25 cellular contexts compared by ENCODE assay signal in genomic region chr22:19798825-19799224, GRCh38. TPM values are rescaled to one million over a fixed set of nuclear protein-coding genes. Genes with fewer than 3 reads are reported as not detected.
DNase-seq lines count a peak whose midpoint lies in the region; ATAC-seq and TF ChIP-seq lines count a peak whose summit lies in the region.
"Had no signal": no experiment of that assay in that cellular context is flagged by ENCODE, and none has a peak within 500 bp of the region (broad histone marks: within the 10 kb centered on the region; RNA-seq: fewer than 3 reads in every experiment).

No MANE protein-coding gene starts in this region.

- H3K4me2 ChIP-seq in hepatocyte, result no peak overlapping the region
- peak overlapping the region; percentile 5 for H3K4me2 ChIP-seq in skeletal muscle satellite cell (ENCODE audit: low read length)

- H3K9me3 Mint-ChIP-seq in activated CD4-positive, alpha-beta T cell treated with anti-CD3 and anti-CD28 coated beads, Interleukin-2, amount 10 ng/mL, durations not matched to agents 7 days and 5 days, result no peaks in the 10 kb centered on the region
- H3K9me3 Mint-ChIP-seq: activated CD4-positive, alpha-beta T cell treated with anti-CD3 and anti-CD28 coated beads, Interleukin-2, amount 10 ng/mL, durations not matched to agents 24 days and 14 days; activated naive CD4-positive, alpha-beta T cell treated with anti-CD3 and anti-CD28 coated beads, Interleukin-2, amount 10 ng/mL, durations not matched to agents 7 days and 5 days; activated T-cell treated with anti-CD3 and anti-CD28 coated beads, Interleukin-2, amount 50 U/mL, for 72 hours; endodermal cell had no signal

- no peak overlapping the region for H3K9ac ChIP-seq in skeletal muscle satellite cell (ENCODE audit: low read depth, low read length)

- no peaks in the 10 kb centered on the region for H3K36me3 Mint-ChIP-seq in activated CD4-positive, alpha-beta T cell treated with anti-CD3 and anti-CD28 coated beads, Interleukin-2, amount 10 ng/mL, durations not matched to agents 7 days and 5 days (ENCODE audit: low read depth)
- H3K36me3 Mint-ChIP-seq: activated CD8-positive, alpha-beta memory T cell treated with anti-CD3 and anti-CD28 coated beads, Interleukin-2, amount 10 ng/mL, durations not matched to agents 7 days and 5 days; activated naive CD4-positive, alpha-beta T cell treated with anti-CD3 and anti-CD28 coated beads, Interleukin-2, amount 10 ng/mL, durations not matched to agents 7 days and 5 days had no signal

- H3K27me3 Mint-ChIP-seq in activated CD4-positive, alpha-beta T cell treated with anti-CD3 and anti-CD28 coated beads, Interleukin-2, amount 10 ng/mL, durations not matched to agents 7 days and 5 days, result no peaks in the 10 kb centered on the region
- H3K27me3 Mint-ChIP-seq: activated CD4-positive, alpha-beta T cell treated with anti-CD3 and anti-CD28 coated beads, Interleukin-2, amount 10 ng/mL, durations not matched to agents 24 days and 14 days; activated CD8-positive, alpha-beta memory T cell treated with anti-CD3 and anti-CD28 coated beads, Interleukin-2, amount 10 ng/mL, durations not matched to agents 7 days and 5 days; activated naive CD4-positive, alpha-beta T cell treated with anti-CD3 and anti-CD28 coated beads, Interleukin-2, amount 10 ng/mL, durations not matched to agents 7 days and 5 days; memory B cell; stimulated activated memory B cell treated with anti-CD40 and anti-IgM and Interleukin-4, amounts not matched to agents 10 μg/mL and 1 μg/mL and 100 μg/mL, for 72 hours had no signal

- no peak for DNase-seq in BJ (ENCODE audit: low read depth)
- no peak for DNase-seq in Panc1 (ENCODE audit: low read depth, low spot score)
- no peak for DNase-seq in hepatocyte (ENCODE audit: low spot score)
- DNase-seq in stimulated activated CD4-positive, alpha-beta T cell treated with anti-CD3 and anti-CD28 coated beads, Interleukin-2, amount 100 ng/mL, for 24 hours, result no peak
- DNase-seq in activated CD4-positive, alpha-beta T cell treated with anti-CD3 and anti-CD28 coated beads, Interleukin-2, amount 10 ng/mL, durations not matched to agents 7 days and 5 days, result no peak
- DNase-seq: activated CD4-positive, alpha-beta T cell treated with anti-CD3 and anti-CD28 coated beads, Interleukin-2, amount 10 ng/mL, durations not matched to agents 24 days and 14 days; activated CD8-positive, alpha-beta memory T cell treated with anti-CD3 and anti-CD28 coated beads, Interleukin-2, amount 10 ng/mL, durations not matched to agents 7 days and 5 days; activated naive CD4-positive, alpha-beta T cell treated with anti-CD3 and anti-CD28 coated beads, Interleukin-2, amount 10 ng/mL, durations not matched to agents 7 days and 5 days; activated T-cell treated with anti-CD3 and anti-CD28 coated beads, Interleukin-2, amount 50 U/mL, for 72 hours; cortex of kidney; DMS79; endodermal cell; Kasumi-1; NCI-H2171; Peyer's patch; spleen; stimulated activated CD4-positive, alpha-beta T cell treated with anti-CD3 and anti-CD28 coated beads, Interleukin-4, amount 100 ng/mL, for 1 hour; testis had no signal

- no peak overlapping the region for H3K4me3 ChIP-seq in BJ (ENCODE audit: low read depth, low read length)
- H3K4me3 ChIP-seq in Panc1 (ENCODE audit: low read depth in 2 of 2, low read length in 2 of 2), result no peak overlapping the region
- no peak overlapping the region for H3K4me3 ChIP-seq in hepatocyte
- no peak overlapping the region for H3K4me3 ChIP-seq in skeletal muscle satellite cell (ENCODE audit: low read length)
- H3K4me3 ChIP-seq: esophagus muscularis mucosa, Peyer's patch, spleen, testis had no signal

- ATAC-seq in Panc1 (peak; percentile 44), HG02571 (IDR thresholded peaks at IDR 0.05; ENCODE audit: unreplicated experiment) (no peak)
- ATAC-seq: activated CD8-positive, alpha-beta memory T cell treated with anti-CD3 and anti-CD28 coated beads, Interleukin-2, amount 10 ng/mL, durations not matched to agents 7 days and 5 days; activated T-cell treated with anti-CD3 and anti-CD28 coated beads, Interleukin-2, amount 50 U/mL, for 72 hours; stimulated activated memory B cell treated with anti-CD40 and anti-IgM and Interleukin-4, amounts not matched to agents 10 μg/mL and 1 μg/mL and 100 μg/mL, for 72 hours had no signal

- H3K4me1 ChIP-seq in Panc1 (ENCODE audit: control insufficient read depth, insufficient read depth, low read length) (no peaks in the 10 kb centered on the region; the same call in 1 of the 2 replicates), hepatocyte (ENCODE audit: insufficient read depth) (peaks cover 17% of the 10 kb centered on the region), skeletal muscle satellite cell (ENCODE audit: control insufficient read depth, insufficient read depth, low read length) (peaks cover 30% of the 10 kb centered on the region)
- H3K4me1 ChIP-seq: Peyer's patch, spleen, testis had no signal

- CTCF ChIA-PET in BJ (lab: Yijun Ruan, JAX), result interaction anchor here (0.8 to 3.6 kb wide), 6 partner anchors 9 to 64 kb away, joined by 3 to 13 read pairs (median 3); no protein-coding TSS in a partner anchor
- CTCF ChIA-PET in Panc1 (lab: Charles Lee), result no interaction called here
- CTCF ChIA-PET in activated CD4-positive, alpha-beta T cell treated with anti-CD3 and anti-CD28 coated beads, Interleukin-2, amount 10 ng/mL, durations not matched to agents 7 days and 5 days (lab: Charles Lee), result no interaction called here

- H3K79me2 ChIP-seq in hepatocyte, result no peaks in the 10 kb centered on the region

- H3K9me3 ChIP-seq in Panc1 (ENCODE audit: control insufficient read depth, insufficient read depth, low read depth, low read length) (no peaks in the 10 kb centered on the region), hepatocyte (ENCODE audit: low read depth) (no peaks in the 10 kb centered on the region), skeletal muscle satellite cell (replicated peaks; ENCODE audit: low read length) (no peaks in the 10 kb centered on the region)
- H3K9me3 ChIP-seq: esophagus muscularis mucosa, Peyer's patch, testis had no signal

- H3K27ac Mint-ChIP-seq in activated CD4-positive, alpha-beta T cell treated with anti-CD3 and anti-CD28 coated beads, Interleukin-2, amount 10 ng/mL, durations not matched to agents 7 days and 5 days, result no peak overlapping the region
- H3K27ac Mint-ChIP-seq: activated CD4-positive, alpha-beta T cell treated with anti-CD3 and anti-CD28 coated beads, Interleukin-2, amount 10 ng/mL, durations not matched to agents 24 days and 14 days; activated CD8-positive, alpha-beta memory T cell treated with anti-CD3 and anti-CD28 coated beads, Interleukin-2, amount 10 ng/mL, durations not matched to agents 7 days and 5 days; activated naive CD4-positive, alpha-beta T cell treated with anti-CD3 and anti-CD28 coated beads, Interleukin-2, amount 10 ng/mL, durations not matched to agents 7 days and 5 days; activated T-cell treated with anti-CD3 and anti-CD28 coated beads, Interleukin-2, amount 50 U/mL, for 72 hours; endodermal cell; memory B cell; stimulated activated memory B cell treated with anti-CD40 and anti-IgM and Interleukin-4, amounts not matched to agents 10 μg/mL and 1 μg/mL and 100 μg/mL, for 72 hours had no signal

- H3K4me3 Mint-ChIP-seq in activated CD4-positive, alpha-beta T cell treated with anti-CD3 and anti-CD28 coated beads, Interleukin-2, amount 10 ng/mL, durations not matched to agents 7 days and 5 days, result no peak overlapping the region
- H3K4me3 Mint-ChIP-seq: activated CD4-positive, alpha-beta T cell treated with anti-CD3 and anti-CD28 coated beads, Interleukin-2, amount 10 ng/mL, durations not matched to agents 24 days and 14 days; activated CD8-positive, alpha-beta memory T cell treated with anti-CD3 and anti-CD28 coated beads, Interleukin-2, amount 10 ng/mL, durations not matched to agents 7 days and 5 days; activated naive CD4-positive, alpha-beta T cell treated with anti-CD3 and anti-CD28 coated beads, Interleukin-2, amount 10 ng/mL, durations not matched to agents 7 days and 5 days; activated T-cell treated with anti-CD3 and anti-CD28 coated beads, Interleukin-2, amount 50 U/mL, for 72 hours; endodermal cell; memory B cell; stimulated activated memory B cell treated with anti-CD40 and anti-IgM and Interleukin-4, amounts not matched to agents 10 μg/mL and 1 μg/mL and 100 μg/mL, for 72 hours had no signal

- H3K27ac ChIP-seq in Panc1 (ENCODE audit: low read length) (no peak overlapping the region), hepatocyte (peak overlapping the region; percentile 31)
- H3K27ac ChIP-seq: esophagus muscularis mucosa, Peyer's patch, spleen, testis had no signal

- in situ Hi-C loops in Panc1 (cut with HindIII; ENCODE audit: low pct_unique_long_range_greater_than_20kb, low sequenced_read_pairs), result no loop called here

- no peaks in the 10 kb centered on the region for H4K20me1 ChIP-seq in hepatocyte (ENCODE audit: insufficient read depth, poor library complexity, severe bottlenecking)

- 0 out of 2 replicates have a peak, but pooled peaks cover 1% of the 10 kb centered on the region for H3K36me3 ChIP-seq in BJ (ENCODE audit: control insufficient read depth, insufficient read depth, low read length)
- H3K36me3 ChIP-seq in Panc1 (ENCODE audit: control insufficient read depth, insufficient read depth, low read length), result no peaks in the 10 kb centered on the region
- H3K36me3 ChIP-seq in hepatocyte (replicated peaks; ENCODE audit: insufficient read depth, low read depth), result no peaks in the 10 kb centered on the region
- peaks cover 2% of the 10 kb centered on the region for H3K36me3 ChIP-seq in skeletal muscle satellite cell (ENCODE audit: insufficient read depth, low read length)
- H3K36me3 ChIP-seq: Peyer's patch had no signal

- POLR2A ChIA-PET in BJ (lab: Charles Lee) (interaction anchor here (0.6 kb wide), 1 partner anchor 56 kb away, joined by 3 read pairs; the partner anchor contains the start of genes GNB1L and RTL10), Panc1 (lab: Charles Lee) (no interaction called here)
- POLR2A ChIA-PET in activated CD4-positive, alpha-beta T cell treated with anti-CD3 and anti-CD28 coated beads, Interleukin-2, amount 10 ng/mL, durations not matched to agents 7 days and 5 days (lab: Charles Lee), result no interaction called here

- 81% methylated on average over 8 of the region's 8 CpGs for WGBS in hepatocyte (ENCODE audit: low lambda C conversion rate, missing lambda C conversion rate)

- BruUV-seq in Panc1 (replicated peaks; lab: Mats Ljungman, UMichigan), result no TSS peak

- 0 out of 2 replicates have a peak, but pooled peaks have one; percentile 16 for TF ChIP-seq CTCF in BJ (IDR thresholded peaks at IDR 0.05; ENCODE audit: insufficient read depth, low read depth, low read length)
- TF ChIP-seq CTCF in Panc1 (IDR thresholded peaks at IDR 0.05), result no peak
- TF ChIP-seq CTCF in hepatocyte (IDR thresholded peaks at IDR 0.05; ENCODE audit: poor library complexity), result no peak

- H2AFZ ChIP-seq in hepatocyte, result no peak overlapping the region

- H3K27me3 ChIP-seq in BJ (ENCODE audit: control insufficient read depth, insufficient read depth, low read length) (no peaks in the 10 kb centered on the region), Panc1 (ENCODE audit: control insufficient read depth, insufficient read depth, low read length) (no peaks in the 10 kb centered on the region), hepatocyte (no peaks in the 10 kb centered on the region), skeletal muscle satellite cell (ENCODE audit: control insufficient read depth, insufficient read depth, low read length) (no peaks in the 10 kb centered on the region)
- H3K27me3 ChIP-seq: esophagus muscularis mucosa, Peyer's patch, spleen, testis had no signal

- H3K4me1 Mint-ChIP-seq in activated CD4-positive, alpha-beta T cell treated with anti-CD3 and anti-CD28 coated beads, Interleukin-2, amount 10 ng/mL, durations not matched to agents 7 days and 5 days, result no peaks in the 10 kb centered on the region
- H3K4me1 Mint-ChIP-seq: activated CD4-positive, alpha-beta T cell treated with anti-CD3 and anti-CD28 coated beads, Interleukin-2, amount 10 ng/mL, durations not matched to agents 24 days and 14 days; activated CD8-positive, alpha-beta memory T cell treated with anti-CD3 and anti-CD28 coated beads, Interleukin-2, amount 10 ng/mL, durations not matched to agents 7 days and 5 days; endodermal cell; memory B cell; stimulated activated memory B cell treated with anti-CD40 and anti-IgM and Interleukin-4, amounts not matched to agents 10 μg/mL and 1 μg/mL and 100 μg/mL, for 72 hours had no signal

- intact Hi-C loops in Panc1 (cut with micrococcal nuclease; ENCODE audit: unreplicated experiment), result no loop called here

- no peaks in the 10 kb centered on the region for H3K9me2 ChIP-seq in hepatocyte (replicated peaks; ENCODE audit: insufficient read depth)

RNA-seq across cellular contexts. Expression of gene TBX1, which starts 38.2 kb away (rescaled TPM):
- not detected in 2 replicates for polyA plus RNA-seq in BJ (2011; rRNA removed)
- not detected in 2 replicates for polyA minus RNA-seq in BJ (2011; rRNA and poly(A)+ RNA removed)
- 91.7 TPM for total RNA-seq in Panc1 (2021; ENCODE audit: unreplicated experiment)
- polyA plus RNA-seq in Panc1 (2012; ENCODE audit: insufficient read length), result 102 TPM
- not detected in 2 replicates for total RNA-seq in hepatocyte
- 0.07 and 1.1 TPM in 2 replicates for polyA plus RNA-seq in hepatocyte
- 1.1 TPM in 1 of 2 replicates, not detected in the other for total RNA-seq in skeletal muscle satellite cell (2012; rRNA removed)
- not detected for total RNA-seq in activated CD4-positive, alpha-beta T cell treated with anti-CD3 and anti-CD28 coated beads, Interleukin-2, amount 10 ng/mL, durations not matched to agents 7 days and 5 days
- total RNA-seq: activated CD4-positive, alpha-beta T cell treated with anti-CD3 and anti-CD28 coated beads, Interleukin-2, amount 10 ng/mL, durations not matched to agents 24 days and 14 days; frontal cortex had no signal
- polyA plus RNA-seq: H1 had no signal

RNA-seq across cellular contexts. Expression of gene GNB1L, which starts 55.8 kb away (rescaled TPM):
- 1.3 and 3.6 TPM in 2 replicates for polyA plus RNA-seq in BJ (2011; rRNA removed)
- 0.24 and 1.0 TPM in 2 replicates for polyA minus RNA-seq in BJ (2011; rRNA and poly(A)+ RNA removed)
- total RNA-seq in Panc1 (2021; ENCODE audit: unreplicated experiment), result 12.2 TPM
- 10.2 TPM for polyA plus RNA-seq in Panc1 (2012; ENCODE audit: insufficient read length)
- 2.6 and 4.1 TPM in 2 replicates for total RNA-seq in hepatocyte
- polyA plus RNA-seq in hepatocyte, result 8.5 TPM in 2 replicates
- 3.7 and 7.9 TPM in 2 replicates for total RNA-seq in skeletal muscle satellite cell (2012; rRNA removed)
- 1 to 10 TPM; 5.3 to 7.3 TPM for total RNA-seq in activated CD4-positive, alpha-beta T cell treated with anti-CD3 and anti-CD28 coated beads, Interleukin-2, amount 10 ng/mL, durations not matched to agents 7 days and 5 days

RNA-seq across cellular contexts. Expression of gene RTL10, which starts 55.8 kb away (rescaled TPM):
- 11.7 and 18.9 TPM in 2 replicates for polyA plus RNA-seq in BJ (2011; rRNA removed)
- 22.2 and 29.5 TPM in 2 replicates for polyA minus RNA-seq in BJ (2011; rRNA and poly(A)+ RNA removed)
- 26.7 TPM for total RNA-seq in Panc1 (2021; ENCODE audit: unreplicated experiment)
- polyA plus RNA-seq in Panc1 (2012; ENCODE audit: insufficient read length), result 22.5 TPM
- total RNA-seq in hepatocyte, result 12.3 and 15.9 TPM in 2 replicates
- polyA plus RNA-seq in hepatocyte, result 12.9 and 13.0 TPM in 2 replicates
- 9.4 and 12.0 TPM in 2 replicates for total RNA-seq in skeletal muscle satellite cell (2012; rRNA removed)
- total RNA-seq in activated CD4-positive, alpha-beta T cell treated with anti-CD3 and anti-CD28 coated beads, Interleukin-2, amount 10 ng/mL, durations not matched to agents 7 days and 5 days, result 10 to 100 TPM; 21.4 to 21.5 TPM

Comparison
In these comparisons a context has a peak if more than half of its experiments do, and no peak if none do; other contexts are left out.
1. RNA of gene TBX1, which starts 38.2 kb away (total RNA-seq): 91.7 TPM in Panc1 (single experiment); not detected in hepatocyte and not detected in activated CD4-positive, alpha-beta T cell treated with anti-CD3 and anti-CD28 coated beads, Interleukin-2, amount 10 ng/mL, durations not matched to agents 7 days and 5 days; every median in the first group is over 10 times any median in the second.